Comparison of ENCODE assay signal across 1 cellular context in the genomic region with DNA sequence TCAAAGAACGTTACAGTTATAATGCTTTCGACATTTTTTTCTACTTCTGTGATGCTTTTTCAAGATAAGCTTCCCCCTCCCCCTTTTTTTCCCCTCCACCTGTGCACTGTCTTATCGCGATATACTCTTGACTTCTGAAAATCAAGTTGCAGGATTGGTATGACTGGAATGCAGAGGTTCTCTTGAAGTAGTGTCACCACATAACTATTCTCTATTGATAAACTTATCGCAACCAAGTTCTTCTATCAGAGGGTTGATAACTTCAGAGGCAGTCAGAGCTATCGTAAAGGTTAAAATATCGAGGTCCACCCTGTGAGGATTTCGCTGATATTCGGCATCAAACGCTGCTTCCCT.
TF ChIP-seq lines count a peak whose summit lies in the region.

No MANE protein-coding gene starts in this region.

TF ChIP-seq in IMR-90, 13 proteins besides CTCF, POLR2A, EP300 and RAD21:
- no peak for TF ChIP-seq NFE2L2 (IDR thresholded peaks at IDR 0.05; ENCODE audit: low read depth, low read length)
- no peak for TF ChIP-seq BHLHE40 (IDR thresholded peaks at IDR 0.05; ENCODE audit: low read depth, low read length)
- TF ChIP-seq MAZ (IDR thresholded peaks at IDR 0.05; ENCODE audit: borderline replicate concordance, low read depth, low read length), result no peak
- TF ChIP-seq RFX5 (IDR thresholded peaks at IDR 0.05; ENCODE audit: low read depth, low read length), result no peak
- TF ChIP-seq, protein P1, sequence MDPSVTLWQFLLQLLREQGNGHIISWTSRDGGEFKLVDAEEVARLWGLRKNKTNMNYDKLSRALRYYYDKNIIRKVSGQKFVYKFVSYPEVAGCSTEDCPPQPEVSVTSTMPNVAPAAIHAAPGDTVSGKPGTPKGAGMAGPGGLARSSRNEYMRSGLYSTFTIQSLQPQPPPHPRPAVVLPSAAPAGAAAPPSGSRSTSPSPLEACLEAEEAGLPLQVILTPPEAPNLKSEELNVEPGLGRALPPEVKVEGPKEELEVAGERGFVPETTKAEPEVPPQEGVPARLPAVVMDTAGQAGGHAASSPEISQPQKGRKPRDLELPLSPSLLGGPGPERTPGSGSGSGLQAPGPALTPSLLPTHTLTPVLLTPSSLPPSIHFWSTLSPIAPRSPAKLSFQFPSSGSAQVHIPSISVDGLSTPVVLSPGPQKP (IDR thresholded peaks at IDR 0.05; ENCODE audit: borderline replicate concordance, low read depth, low read length), result no peak
- TF ChIP-seq FOS (IDR thresholded peaks at IDR 0.05; ENCODE audit: low read depth, low read length), result no peak
- no peak for TF ChIP-seq SMC3 (IDR thresholded peaks at IDR 0.05; ENCODE audit: low read depth, low read length)
- TF ChIP-seq CEBPB (IDR thresholded peaks at IDR 0.05; ENCODE audit: low read depth, low read length), result no peak
- TF ChIP-seq MAFK (IDR thresholded peaks at IDR 0.05; ENCODE audit: low read depth, low read length), result no peak
- TF ChIP-seq CHD1 (IDR thresholded peaks at IDR 0.05; ENCODE audit: low read depth, low read length), result no peak
- TF ChIP-seq RCOR1 (IDR thresholded peaks at IDR 0.05; ENCODE audit: insufficient replicate concordance, low read length), result no peak
- no peak for TF ChIP-seq MXI1 (IDR thresholded peaks at IDR 0.05; ENCODE audit: borderline replicate concordance, low read depth, low read length)
